28 cellular contexts compared by ENCODE assay signal in the genomic region with DNA sequence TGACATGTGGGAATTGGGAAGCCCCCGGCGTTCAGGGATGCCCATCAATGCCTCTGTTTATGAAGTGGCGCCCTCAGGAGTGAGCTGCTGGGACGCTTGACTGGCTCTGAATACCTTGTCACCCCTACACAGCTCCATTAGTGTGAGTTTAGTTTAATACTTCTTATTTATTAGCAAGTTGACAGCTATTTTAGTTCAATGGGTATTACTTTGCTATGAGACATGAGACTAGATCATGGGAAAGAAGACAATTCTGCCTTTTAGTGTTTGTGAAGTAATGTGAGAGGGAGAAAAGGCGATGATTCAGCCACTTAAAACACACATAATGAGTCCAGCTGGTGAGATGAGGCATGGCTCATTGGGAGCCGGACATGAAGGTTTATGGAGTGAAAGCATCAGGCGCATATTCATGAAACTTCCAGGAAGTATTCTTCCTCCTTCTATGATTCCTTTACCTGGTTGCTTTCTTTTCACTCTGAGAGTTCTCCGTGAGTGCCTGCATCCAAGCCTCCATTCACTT.
DNase-seq lines count a peak whose midpoint lies in the region; ATAC-seq and TF ChIP-seq lines count a peak whose summit lies in the region.
"Had no signal": no experiment of that assay in that cellular context is flagged by ENCODE, and none has a peak within 500 bp of the region (broad histone marks: within the 10 kb centered on the region; RNA-seq: fewer than 3 reads in every experiment).

No MANE protein-coding gene starts in this region.

- no peak for ATAC-seq in heart left ventricle
- ATAC-seq: activated T-cell treated with anti-CD3 and anti-CD28 coated beads, Interleukin-2, amount 50 U/mL, for 72 hours; lower lobe of right lung; pancreas; PC-3; WTC11 had no signal

- H3K27ac ChIP-seq in heart left ventricle: no peak overlapping the region
- H3K27ac ChIP-seq: BLaER1 treated with 17β-estradiol and CSF1 and Interleukin-3, amounts not matched to agents 10 nM and 100 nM; brain microvascular endothelial cell; GM23248; KMS-11; lower lobe of right lung; pancreas; right atrium auricular region had no signal

- no peak for TF ChIP-seq POLR2A in heart left ventricle (IDR thresholded peaks at IDR 0.05)

- intact Hi-C loops in heart left ventricle (cut with DNase I): no loop called here

- no peaks in the 10 kb centered on the region for H3K36me3 ChIP-seq in heart left ventricle
- H3K36me3 ChIP-seq: BLaER1 treated with 17β-estradiol and CSF1 and Interleukin-3, amounts not matched to agents 10 nM and 100 nM; brain microvascular endothelial cell; lower lobe of right lung; pancreas; right atrium auricular region had no signal

- WGBS in heart left ventricle, 4 donors: 80 to 86% (median 83%) methylated on average over 8 of the region's 8 CpGs

- H3K4me1 ChIP-seq in heart left ventricle: no peaks in the 10 kb centered on the region
- H3K4me1 ChIP-seq: lower lobe of right lung, pancreas, right atrium auricular region had no signal

- DNase-seq in SHP77 (lab: John Stamatoyannopoulos, UW): peak; percentile 4 to 5
- no peak for DNase-seq in SHP77 treated with DMSO at 0.1 percent for 48 hours (lab: John Stamatoyannopoulos, UW)
- peak; percentile 52 for DNase-seq in NCI-H345 (lab: John Stamatoyannopoulos, UW)
- peak; percentile 88 for DNase-seq in kidney glomerular epithelial cell (lab: John Stamatoyannopoulos, UW)
- no peak for DNase-seq in heart left ventricle
- no peak for DNase-seq in mucosa of gallbladder (ENCODE audit: low spot score)
- no peak for DNase-seq in C1 segment of cervical spinal cord (lab: John Stamatoyannopoulos, UW)
- DNase-seq in NCI-H2171 (lab: John Stamatoyannopoulos, UW): no peak
- DNase-seq: activated CD4-positive, alpha-beta T cell treated with anti-CD3 and anti-CD28 coated beads, Interleukin-2, amount 50 U/mL, for 1 hour; activated naive CD4-positive, alpha-beta T cell; activated T-cell treated with anti-CD3 and anti-CD28 coated beads, Interleukin-2, amount 50 U/mL, for 72 hours; brain microvascular endothelial cell; GM23248; HFFc6; lower lobe of right lung; MV-4-11; NCI-H1694; NCI-H226; pancreas; PC-3; SIG-M5; stimulated activated CD4-positive, alpha-beta T cell treated with anti-CD3 and anti-CD28 coated beads, Interleukin-12 subunit alpha, Interleukin-12 subunit beta, amount 100 ng/mL, for 4 hours; stimulated activated CD4-positive, alpha-beta T cell treated with anti-CD3 and anti-CD28 coated beads, Interleukin-4, amount 100 ng/mL, for 1 hour; T1000 had no signal

- no peak overlapping the region for H3K4me3 ChIP-seq in heart left ventricle
- H3K4me3 ChIP-seq: BLaER1 treated with 17β-estradiol and CSF1 and Interleukin-3, amounts not matched to agents 10 nM and 100 nM; GM23248; lower lobe of right lung; pancreas; right atrium auricular region had no signal

- no peaks in the 10 kb centered on the region for H3K9me3 ChIP-seq in heart left ventricle
- H3K9me3 ChIP-seq: BLaER1 treated with 17β-estradiol and CSF1 and Interleukin-3, amounts not matched to agents 10 nM and 100 nM; lower lobe of right lung; pancreas; right atrium auricular region had no signal

- H3K27me3 ChIP-seq in heart left ventricle: no peaks in the 10 kb centered on the region
- H3K27me3 ChIP-seq: BLaER1 treated with 17β-estradiol and CSF1 and Interleukin-3, amounts not matched to agents 10 nM and 100 nM; brain microvascular endothelial cell; pancreas; right atrium auricular region had no signal

- no peak for TF ChIP-seq CTCF in heart left ventricle (IDR thresholded peaks at IDR 0.05)

Comparison
In these comparisons a context has a peak if more than half of its experiments do, and no peak if none do; other contexts are left out.
1. DNase-seq: peak in SHP77 (2 of 2), NCI-H345 (single experiment) and kidney glomerular epithelial cell (single experiment); none in SHP77 treated with DMSO at 0.1 percent for 48 hours (single experiment), heart left ventricle (0 of 5), mucosa of gallbladder (single experiment), C1 segment of cervical spinal cord (0 of 14) and NCI-H2171 (single experiment).